13 cellular contexts compared by ENCODE assay signal in the genomic region with DNA sequence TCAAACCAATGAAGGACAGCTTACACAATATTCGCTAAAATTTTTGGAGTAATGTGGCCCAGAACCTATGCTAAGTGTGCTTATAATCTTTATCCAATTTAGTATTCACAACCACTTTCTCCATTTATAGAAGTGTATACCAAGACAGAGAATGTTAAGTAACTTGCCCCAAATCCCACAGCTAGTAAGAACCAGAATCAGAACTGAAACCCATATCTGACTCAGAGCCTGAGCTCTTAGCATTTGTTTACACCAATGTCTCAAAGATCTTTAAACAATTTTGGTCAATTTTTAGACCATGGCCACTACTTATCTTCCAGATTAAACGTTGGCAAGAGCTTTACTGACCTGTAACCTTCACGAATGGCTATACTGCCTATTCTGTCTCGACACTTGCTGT. TPM values are rescaled to one million over a fixed set of nuclear protein-coding genes. Genes with fewer than 3 reads are reported as not detected.
A peak's percentile ranks its signal among the peaks of the same experiment; 100 is the strongest.
DNase-seq lines count a peak whose midpoint lies in the region; ATAC-seq and TF ChIP-seq lines count a peak whose summit lies in the region.
"Had no signal": no experiment of that assay in that cellular context is flagged by ENCODE, and none has a peak within 500 bp of the region (broad histone marks: within the 10 kb centered on the region; RNA-seq: fewer than 3 reads in every experiment).

No MANE protein-coding gene starts in this region.

- H3K9me3 Mint-ChIP-seq in activated naive CD4-positive, alpha-beta T cell treated with anti-CD3 and anti-CD28 coated beads for 36 hours: no peaks in the 10 kb centered on the region
- no peaks in the 10 kb centered on the region for H3K9me3 Mint-ChIP-seq in naive thymus-derived CD4-positive, alpha-beta T cell
- H3K9me3 Mint-ChIP-seq: mesothelial cell of epicardium had no signal

- peaks cover 10% of the 10 kb centered on the region for H3K36me3 Mint-ChIP-seq in activated naive CD4-positive, alpha-beta T cell treated with anti-CD3 and anti-CD28 coated beads for 36 hours (ENCODE audit: low read depth)
- peaks cover 4 to 35% (median 23%) of the 10 kb centered on the region in 5 donors for H3K36me3 Mint-ChIP-seq in naive thymus-derived CD4-positive, alpha-beta T cell

- H3K4me1 ChIP-seq in HUES48 (ENCODE audit: control insufficient read depth, insufficient read depth, low read length) (peaks cover 40% of the 10 kb centered on the region), stomach (peaks cover 0 to 36% (median 17%) of the 10 kb centered on the region in 4 donors)
- no peaks in the 10 kb centered on the region for H3K4me1 ChIP-seq in naive thymus-derived CD4-positive, alpha-beta T cell (ENCODE audit: control insufficient read depth in 2 of 2, insufficient read depth in 2 of 2, low read length in 2 of 2)

- intact Hi-C loops in activated naive CD4-positive, alpha-beta T cell treated with anti-CD3 and anti-CD28 coated beads for 36 hours (cut with micrococcal nuclease): loop anchor here (1.0 kb wide), 3 partner anchors 82 to 232 kb away; partner anchors contain the start of gene RBM25
- intact Hi-C loops in stomach (cut with DNase I; ENCODE audit: low total_unique reads): no loop called here
- intact Hi-C loops in naive thymus-derived CD4-positive, alpha-beta T cell (cut with micrococcal nuclease): no loop called here

- no peaks in the 10 kb centered on the region for H3K27me3 Mint-ChIP-seq in activated naive CD4-positive, alpha-beta T cell treated with anti-CD3 and anti-CD28 coated beads for 36 hours (ENCODE audit: low read depth)
- no peaks in the 10 kb centered on the region for H3K27me3 Mint-ChIP-seq in naive thymus-derived CD4-positive, alpha-beta T cell

- TF ChIP-seq EP300 in stomach (IDR thresholded peaks at IDR 0.05): no peak

- peaks cover 24% of the 10 kb centered on the region for H3K4me1 Mint-ChIP-seq in activated naive CD4-positive, alpha-beta T cell treated with anti-CD3 and anti-CD28 coated beads for 36 hours (ENCODE audit: low read depth)
- peaks cover 0 to 32% (median 4%) of the 10 kb centered on the region in 7 donors for H3K4me1 Mint-ChIP-seq in naive thymus-derived CD4-positive, alpha-beta T cell
- H3K4me1 Mint-ChIP-seq: mesothelial cell of epicardium had no signal

- peak; percentile 42 for DNase-seq in activated naive CD4-positive, alpha-beta T cell treated with anti-CD3 and anti-CD28 coated beads for 36 hours
- no peak for DNase-seq in activated naive CD4-positive, alpha-beta T cell treated with anti-CD3 and anti-CD28 coated beads, Interleukin-2, amount 50 U/mL, for 16 hours
- DNase-seq in stomach (no peak), RPMI8226 (no peak), putamen (ENCODE audit: low spot score) (no peak)
- DNase-seq in naive thymus-derived CD4-positive, alpha-beta T cell: no peak
- DNase-seq: GF-D8; head of caudate nucleus; NCI-H524; stimulated activated naive CD4-positive, alpha-beta T cell had no signal

- no peak for TF ChIP-seq CTCF in stomach (IDR thresholded peaks at IDR 0.05)

- H3K27ac ChIP-seq in HUES48 (ENCODE audit: low read depth, low read length) (peak overlapping the region; percentile 80), stomach (peak overlapping the region in 3 of 5 donors; percentile 3 to 22 (median 7))
- no peak overlapping the region for H3K27ac ChIP-seq in naive thymus-derived CD4-positive, alpha-beta T cell (ENCODE audit: low read depth, low read length)

- WGBS in stomach, 5 donors: 27 to 47% (median 37%) methylated on average over 4 of the region's 4 CpGs

- H3K9me3 ChIP-seq in HUES48 (ENCODE audit: control insufficient read depth, insufficient read depth, low read length) (no peaks in the 10 kb centered on the region), stomach (no peaks in the 10 kb centered on the region)
- no peaks in the 10 kb centered on the region for H3K9me3 ChIP-seq in naive thymus-derived CD4-positive, alpha-beta T cell (ENCODE audit: control insufficient read depth in 2 of 3, low read length in 3 of 3)

- no peak for TF ChIP-seq POLR2A in stomach (IDR thresholded peaks at IDR 0.05)

- CTCF ChIA-PET in activated naive CD4-positive, alpha-beta T cell treated with anti-CD3 and anti-CD28 coated beads for 36 hours (lab: Charles Lee): interaction anchor here (0.9 to 1.6 kb wide), 3 partner anchors 11 to 161 kb away, joined by 3 to 4 read pairs (median 3); no protein-coding TSS in a partner anchor
- CTCF ChIA-PET in naive thymus-derived CD4-positive, alpha-beta T cell (lab: Charles Lee): no interaction called here

- H3K9ac ChIP-seq in HUES48 (ENCODE audit: low read depth, low read length): no peak overlapping the region

- peak; percentile 77 for ATAC-seq in HG02571 (IDR thresholded peaks at IDR 0.05; ENCODE audit: unreplicated experiment)
- no peak for ATAC-seq in naive thymus-derived CD4-positive, alpha-beta T cell

- no peak overlapping the region for H3K4me3 Mint-ChIP-seq in activated naive CD4-positive, alpha-beta T cell treated with anti-CD3 and anti-CD28 coated beads for 36 hours
- peak overlapping the region in 1 of 10 donors; percentile 40 for H3K4me3 Mint-ChIP-seq in naive thymus-derived CD4-positive, alpha-beta T cell
- H3K4me3 Mint-ChIP-seq: mesothelial cell of epicardium had no signal

- no peak overlapping the region for H3K27ac Mint-ChIP-seq in activated naive CD4-positive, alpha-beta T cell treated with anti-CD3 and anti-CD28 coated beads for 36 hours
- H3K27ac Mint-ChIP-seq in naive thymus-derived CD4-positive, alpha-beta T cell: no peak overlapping the region
- H3K27ac Mint-ChIP-seq: mesothelial cell of epicardium had no signal

- POLR2A ChIA-PET in naive thymus-derived CD4-positive, alpha-beta T cell (lab: Charles Lee): no interaction called here

- H3K36me3 ChIP-seq in HUES48 (ENCODE audit: control insufficient read depth, insufficient read depth, low read length): peaks cover 10% of the 10 kb centered on the region; the same call in 1 of the 2 replicates
- H3K36me3 ChIP-seq in stomach: peaks cover 17 to 74% (median 63%) of the 10 kb centered on the region in 4 donors
- peaks cover 0 to 38% (median 0%) of the 10 kb centered on the region in 3 experiments for H3K36me3 ChIP-seq in naive thymus-derived CD4-positive, alpha-beta T cell (ENCODE audit: control insufficient read depth in 2 of 3, insufficient read depth in 3 of 3, low read length in 3 of 3)

- no peaks in the 10 kb centered on the region for H3K27me3 ChIP-seq in HUES48 (ENCODE audit: control insufficient read depth, insufficient read depth, low read length)
- H3K27me3 ChIP-seq in stomach: no peaks in the 10 kb centered on the region
- no peaks in the 10 kb centered on the region for H3K27me3 ChIP-seq in naive thymus-derived CD4-positive, alpha-beta T cell (ENCODE audit: control insufficient read depth in 2 of 2, insufficient read depth in 2 of 2, low read length in 2 of 2)

- H3K4me3 ChIP-seq in HUES48 (ENCODE audit: low read depth, low read length): no peak overlapping the region
- H3K4me3 ChIP-seq in stomach: no peak overlapping the region
- H3K4me3 ChIP-seq in naive thymus-derived CD4-positive, alpha-beta T cell (ENCODE audit: low read length): no peak overlapping the region

RNA-seq across cellular contexts. Expression of gene PAPLN, which starts 53.0 kb away (rescaled TPM):
- 1 to 10 TPM; 1.0 TPM for total RNA-seq in activated naive CD4-positive, alpha-beta T cell treated with anti-CD3 and anti-CD28 coated beads for 36 hours
- total RNA-seq in stomach: 10 to 100 TPM in 3 of 5 donors, 1 to 10 TPM in 2; 7.7 to 53.1 (median 18.0) TPM
- polyA plus RNA-seq in stomach: 1 to 10 TPM; 1.1 to 5.4 (median 2.6) TPM
- total RNA-seq in naive thymus-derived CD4-positive, alpha-beta T cell: 1 to 10 TPM in 2 of 5 experiments, under 1 TPM in 3; 0.08 to 1.4 (median 0.41) TPM
- polyA plus RNA-seq in naive thymus-derived CD4-positive, alpha-beta T cell: under 1 TPM; 0.44 to 0.48 TPM
